ENCODE assay signal across 15 cellular contexts in genomic region chr4:117700111-117700892, GRCh38.
DNase-seq lines count a peak whose midpoint lies in the region; ATAC-seq and TF ChIP-seq lines count a peak whose summit lies in the region.
"Had no signal": no experiment of that assay in that cellular context is flagged by ENCODE, and none has a peak within 500 bp of the region (broad histone marks: within the 10 kb centered on the region; RNA-seq: fewer than 3 reads in every experiment).

No MANE protein-coding gene starts in this region.

- H3K9me3 ChIP-seq in AG04450 (ENCODE audit: control insufficient read depth, insufficient read depth, low read length), result no peaks in the 10 kb centered on the region
- H3K9me3 ChIP-seq: HAP-1 had no signal

- no peaks in the 10 kb centered on the region for H3K27me3 Mint-ChIP-seq in chondrocyte (ENCODE audit: low read depth)
- no peaks in the 10 kb centered on the region for H3K27me3 Mint-ChIP-seq in activated CD4-positive, alpha-beta memory T cell treated with anti-CD3 and anti-CD28 coated beads, Interleukin-2, amount 10 ng/mL, durations not matched to agents 7 days and 5 days
- no peaks in the 10 kb centered on the region for H3K27me3 Mint-ChIP-seq in HFFc6 (ENCODE audit: insufficient read depth)
- H3K27me3 Mint-ChIP-seq: brain; stimulated activated naive B cell treated with anti-CD40 and anti-IgM and Interleukin-4, amounts not matched to agents 10 μg/mL and 1 μg/mL and 100 μg/mL, for 72 hours had no signal

- ATAC-seq in GM18870 (IDR thresholded peaks at IDR 0.05; ENCODE audit: unreplicated experiment), result peak; percentile 72
- ATAC-seq in GM19467 (IDR thresholded peaks at IDR 0.05; ENCODE audit: unreplicated experiment), result no peak
- ATAC-seq: CD8-positive, alpha-beta T cell; heart right ventricle had no signal

- H3K27me3 ChIP-seq in AG04450 (ENCODE audit: control insufficient read depth, insufficient read depth, low read length), result no peaks in the 10 kb centered on the region
- H3K27me3 ChIP-seq: heart right ventricle had no signal

- H3K9me3 Mint-ChIP-seq in chondrocyte (ENCODE audit: low read depth) (no peaks in the 10 kb centered on the region), HFFc6 (peaks cover 32% of the 10 kb centered on the region)
- peaks cover 2% of the 10 kb centered on the region for H3K9me3 Mint-ChIP-seq in activated CD4-positive, alpha-beta memory T cell treated with anti-CD3 and anti-CD28 coated beads, Interleukin-2, amount 10 ng/mL, durations not matched to agents 7 days and 5 days

- no peak overlapping the region for H3K27ac Mint-ChIP-seq in chondrocyte (ENCODE audit: unreplicated experiment)
- H3K27ac Mint-ChIP-seq in activated CD4-positive, alpha-beta memory T cell treated with anti-CD3 and anti-CD28 coated beads, Interleukin-2, amount 10 ng/mL, durations not matched to agents 7 days and 5 days, result no peak overlapping the region
- H3K27ac Mint-ChIP-seq in HFFc6, result no peak overlapping the region
- H3K27ac Mint-ChIP-seq: brain; CD8-positive, alpha-beta T cell; stimulated activated naive B cell treated with anti-CD40 and anti-IgM and Interleukin-4, amounts not matched to agents 10 μg/mL and 1 μg/mL and 100 μg/mL, for 72 hours had no signal

- POLR2A ChIA-PET in AG04450 (lab: Yijun Ruan, JAX), result no interaction called here
- POLR2A ChIA-PET in activated CD4-positive, alpha-beta memory T cell treated with anti-CD3 and anti-CD28 coated beads, Interleukin-2, amount 10 ng/mL, durations not matched to agents 7 days and 5 days (lab: Charles Lee), result no interaction called here

- H3K4me3 Mint-ChIP-seq in chondrocyte (ENCODE audit: unreplicated experiment), result no peak overlapping the region
- H3K4me3 Mint-ChIP-seq in activated CD4-positive, alpha-beta memory T cell treated with anti-CD3 and anti-CD28 coated beads, Interleukin-2, amount 10 ng/mL, durations not matched to agents 7 days and 5 days, result no peak overlapping the region
- H3K4me3 Mint-ChIP-seq in HFFc6, result no peak overlapping the region
- H3K4me3 Mint-ChIP-seq: brain; CD8-positive, alpha-beta T cell; stimulated activated naive B cell treated with anti-CD40 and anti-IgM and Interleukin-4, amounts not matched to agents 10 μg/mL and 1 μg/mL and 100 μg/mL, for 72 hours had no signal

- H3K27ac ChIP-seq in AG04450 (ENCODE audit: low read depth, low read length), result no peak overlapping the region
- H3K27ac ChIP-seq: heart right ventricle had no signal

- CTCF ChIA-PET in AG04450 (lab: Charles Lee), result interaction anchor here (0.7 to 2.3 kb wide), 4 partner anchors 9 to 568 kb away, joined by 3 to 22 read pairs (median 4); no protein-coding TSS in a partner anchor
- CTCF ChIA-PET in activated CD4-positive, alpha-beta memory T cell treated with anti-CD3 and anti-CD28 coated beads, Interleukin-2, amount 10 ng/mL, durations not matched to agents 7 days and 5 days (lab: Charles Lee), result no interaction called here

- H3K4me3 ChIP-seq in AG04450 (ENCODE audit: low read depth, low read length), result no peak overlapping the region
- no peak overlapping the region for H3K4me3 ChIP-seq in Jurkat, Clone E6-1 (ENCODE audit: low read length)
- H3K4me3 ChIP-seq: HAP-1, heart right ventricle had no signal

- no peak for DNase-seq in AG04450 (ENCODE audit: low read depth, low spot score)
- DNase-seq in Jurkat, Clone E6-1 (ENCODE audit: low read depth, low spot score), result peak; percentile 58
- no peak for DNase-seq in chondrocyte (ENCODE audit: low spot score)
- no peak for DNase-seq in activated naive CD4-positive, alpha-beta T cell (lab: John Stamatoyannopoulos, UW)
- DNase-seq in activated CD4-positive, alpha-beta memory T cell treated with anti-CD3 and anti-CD28 coated beads, Interleukin-2, amount 10 ng/mL, durations not matched to agents 7 days and 5 days, result no peak
- no peak for DNase-seq in HFFc6
- DNase-seq: activated CD4-positive, CD25-positive, alpha-beta regulatory T cell treated with anti-CD3 and anti-CD28 coated beads, Interleukin-2, amount 50 U/mL, for 72 hours; CD8-positive, alpha-beta T cell; heart right ventricle; NCI-H187 treated with DMSO at 0.1 percent for 48 hours; stimulated activated naive B cell treated with anti-CD40 and anti-IgM and Interleukin-4, amounts not matched to agents 10 μg/mL and 1 μg/mL and 100 μg/mL, for 72 hours had no signal

- H3K4me1 Mint-ChIP-seq in chondrocyte (ENCODE audit: low read depth) (no peaks in the 10 kb centered on the region), HFFc6 (ENCODE audit: low read depth) (no peaks in the 10 kb centered on the region)
- H3K4me1 Mint-ChIP-seq in activated CD4-positive, alpha-beta memory T cell treated with anti-CD3 and anti-CD28 coated beads, Interleukin-2, amount 10 ng/mL, durations not matched to agents 7 days and 5 days, result no peaks in the 10 kb centered on the region
- H3K4me1 Mint-ChIP-seq: brain; stimulated activated naive B cell treated with anti-CD40 and anti-IgM and Interleukin-4, amounts not matched to agents 10 μg/mL and 1 μg/mL and 100 μg/mL, for 72 hours had no signal

- H3K36me3 Mint-ChIP-seq in chondrocyte (ENCODE audit: low read depth) (no peaks in the 10 kb centered on the region), HFFc6 (ENCODE audit: low read depth) (no peaks in the 10 kb centered on the region)
- no peaks in the 10 kb centered on the region for H3K36me3 Mint-ChIP-seq in activated CD4-positive, alpha-beta memory T cell treated with anti-CD3 and anti-CD28 coated beads, Interleukin-2, amount 10 ng/mL, durations not matched to agents 7 days and 5 days (ENCODE audit: low read depth)
- H3K36me3 Mint-ChIP-seq: brain; CD8-positive, alpha-beta T cell; stimulated activated naive B cell treated with anti-CD40 and anti-IgM and Interleukin-4, amounts not matched to agents 10 μg/mL and 1 μg/mL and 100 μg/mL, for 72 hours had no signal

- peak; percentile 35 for TF ChIP-seq CTCF in AG04450 (IDR thresholded peaks at IDR 0.05; ENCODE audit: low read depth, low read length)
- peak; percentile 47 for TF ChIP-seq CTCF in chondrocyte (IDR thresholded peaks at IDR 0.05)
- TF ChIP-seq CTCF in HFFc6 (IDR thresholded peaks at IDR 0.05), result no peak
